15 cellular contexts compared by ENCODE assay signal in the genomic region with DNA sequence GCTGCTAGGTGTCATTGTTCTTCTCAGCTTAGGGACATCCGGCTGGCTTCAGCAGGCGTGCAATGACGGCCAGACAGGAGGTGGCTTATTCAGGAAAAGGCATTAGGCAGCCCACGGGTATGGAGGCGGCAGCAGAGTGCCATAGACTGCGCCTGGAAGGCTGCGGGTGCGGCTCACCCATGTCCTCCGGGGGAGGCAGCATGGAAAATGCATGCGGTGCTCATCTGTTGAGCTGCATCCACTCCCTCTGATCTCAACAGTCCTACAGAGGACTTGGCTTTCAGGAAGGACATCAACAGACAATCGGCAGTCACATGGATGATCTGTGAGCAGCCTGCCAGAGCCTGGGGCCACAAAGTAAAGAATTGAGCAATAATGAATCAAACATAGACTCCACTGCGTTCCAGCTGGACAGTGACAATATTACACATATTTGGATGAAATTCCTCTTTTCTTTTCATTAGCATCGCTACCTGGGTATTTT. TPM values are rescaled to one million over a fixed set of nuclear protein-coding genes. Genes with fewer than 3 reads are reported as not detected.
DNase-seq lines count a peak whose midpoint lies in the region; ATAC-seq and TF ChIP-seq lines count a peak whose summit lies in the region.
"Had no signal": no experiment of that assay in that cellular context is flagged by ENCODE, and none has a peak within 500 bp of the region (broad histone marks: within the 10 kb centered on the region; RNA-seq: fewer than 3 reads in every experiment).

No MANE protein-coding gene starts in this region.

- 30 to 41% (median 37%) methylated on average over 13 of the region's 13 CpGs for WGBS in psoas muscle, 3 donors

- H3K36me3 ChIP-seq in psoas muscle (ENCODE audit: insufficient read depth in 1 of 2, low read depth in 1 of 2): no peaks in the 10 kb centered on the region
- H3K36me3 ChIP-seq: stomach had no signal

- DNase-seq in NCI-H1694 treated with DMSO at 0.1 percent for 48 hours (lab: John Stamatoyannopoulos, UW) (peak; percentile 10), NCI-H1694 (lab: John Stamatoyannopoulos, UW) (no peak), NOMO-1 (lab: John Stamatoyannopoulos, UW; ENCODE audit: unreplicated experiment in 2 of 2) (peak; percentile 72 to 74), psoas muscle (peak; percentile 53 to 57), NCI-H510A treated with DMSO at 0.1 percent for 48 hours (lab: John Stamatoyannopoulos, UW) (no peak)
- DNase-seq: activated CD4-positive, alpha-beta T cell treated with anti-CD3 and anti-CD28 coated beads, Interleukin-2, amount 50 U/mL, for 1 hour; activated gamma-delta T cell treated with Interleukin-2 at 50 U/mL for 16 hours; cerebellar nuclear complex; stimulated activated CD4-positive, alpha-beta T cell treated with anti-CD3 and anti-CD28 coated beads, Interleukin-4, amount 100 ng/mL, for 1 hour; stomach had no signal

- no peaks in the 10 kb centered on the region for H3K9me3 ChIP-seq in psoas muscle
- H3K9me3 ChIP-seq: stomach had no signal

- no peak overlapping the region for H3K27ac ChIP-seq in psoas muscle
- H3K27ac ChIP-seq: KMS-11, stomach had no signal

- no peak overlapping the region for H3K4me3 ChIP-seq in psoas muscle
- H3K4me3 ChIP-seq: stomach had no signal

- no peak for TF ChIP-seq CTCF in psoas muscle (IDR thresholded peaks at IDR 0.05)

- intact Hi-C loops in psoas muscle (cut with DNase I): loop anchor here in 1 of 2 donors (5.0 to 10.0 kb wide), 3 partner anchors 59 to 237 kb away; a partner anchor contains a TSS

- H3K4me1 ChIP-seq in psoas muscle: no peaks in the 10 kb centered on the region

- ATAC-seq in esophagus mucosa: peak; percentile 72
- ATAC-seq in psoas muscle: peak in 1 of 4 donors; percentile 34
- ATAC-seq in GM21423 (IDR thresholded peaks at IDR 0.05; ENCODE audit: unreplicated experiment): no peak
- ATAC-seq in HG03378 (IDR thresholded peaks at IDR 0.05; ENCODE audit: unreplicated experiment): no peak

- H3K27me3 ChIP-seq in psoas muscle (ENCODE audit: insufficient read depth in 3 of 3, low read length in 2 of 3): peaks cover 0 to 47% (median 4%) of the 10 kb centered on the region in 3 donors

RNA-seq across cellular contexts. Expression of a gene that starts 42.9 kb away (rescaled TPM):
- total RNA-seq in esophagus mucosa (0.08 TPM), psoas muscle (not detected)
- polyA plus RNA-seq in psoas muscle: not detected
- total RNA-seq: G401 had no signal
- polyA plus RNA-seq: stomach had no signal

Comparison
In these comparisons a context has a peak if more than half of its experiments do, and no peak if none do; other contexts are left out.
1. DNase-seq: peak in NCI-H1694 treated with DMSO at 0.1 percent for 48 hours (single experiment), NOMO-1 (2 of 2) and psoas muscle (2 of 2); none in NCI-H1694 (single experiment) and NCI-H510A treated with DMSO at 0.1 percent for 48 hours (single experiment).